In the genomic region with DNA sequence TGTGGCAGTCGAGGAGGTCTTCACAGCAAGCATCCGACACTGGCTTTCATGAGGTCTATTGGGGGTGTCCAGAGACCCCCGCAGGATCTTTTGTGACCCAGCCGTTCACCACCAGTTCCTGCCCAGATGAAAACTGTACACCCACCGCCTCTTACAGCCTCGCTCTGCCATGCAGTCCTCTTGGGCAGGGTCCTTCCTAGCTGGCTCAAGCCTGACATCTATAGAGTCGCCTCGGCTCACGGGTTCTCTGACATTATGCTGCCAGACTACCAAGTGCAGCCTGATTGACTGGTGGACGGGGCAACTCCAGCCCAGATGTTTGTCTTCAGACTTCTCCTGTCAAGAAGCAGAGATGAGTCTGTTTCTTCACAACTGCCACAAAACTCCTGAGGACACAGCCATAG, we compare ENCODE assay signal across 29 cellular contexts. TPM values are rescaled to one million over a fixed set of nuclear protein-coding genes. Genes with fewer than 3 reads are reported as not detected.
DNase-seq lines count a peak whose midpoint lies in the region; ATAC-seq and TF ChIP-seq lines count a peak whose summit lies in the region.
"Had no signal": no experiment of that assay in that cellular context is flagged by ENCODE, and none has a peak within 500 bp of the region (broad histone marks: within the 10 kb centered on the region; RNA-seq: fewer than 3 reads in every experiment).

No MANE protein-coding gene starts in this region.

- peaks cover 3% of the 10 kb centered on the region for H3K27me3 Mint-ChIP-seq in IgD-negative memory B cell
- H3K27me3 Mint-ChIP-seq in nephron progenitor cell (ENCODE audit: low read depth, poor library complexity) = peaks cover 4% of the 10 kb centered on the region
- H3K27me3 Mint-ChIP-seq: activated naive CD8-positive, alpha-beta T cell had no signal

- no peaks in the 10 kb centered on the region for H3K36me3 ChIP-seq in BLaER1
- H3K36me3 ChIP-seq: esophagus muscularis mucosa, heart left ventricle, tibial nerve had no signal

- intact Hi-C loops in sciatic nerve (cut with DNase I) = no loop called here

- no peaks in the 10 kb centered on the region for H3K27me3 ChIP-seq in BLaER1
- H3K27me3 ChIP-seq: tibial nerve had no signal

- peak; percentile 17 for ATAC-seq in sciatic nerve
- ATAC-seq: foreskin keratinocyte; GM23338; stimulated activated naive CD8-positive, alpha-beta T cell treated with anti-CD3 and anti-CD28 coated beads, Interleukin-15, amount 100 ng/mL, for 72 hours had no signal

- H3K9ac ChIP-seq in BLaER1 = no peak overlapping the region

- no peaks in the 10 kb centered on the region for H4K20me1 ChIP-seq in BLaER1

- no peak overlapping the region for H3K27ac ChIP-seq in BLaER1
- H3K27ac ChIP-seq: esophagus muscularis mucosa, foreskin keratinocyte had no signal

- no peak for TF ChIP-seq CTCF in nephron progenitor cell (IDR thresholded peaks at IDR 0.05)

- no peak overlapping the region; the same call in 1 of the 2 replicates for H3K4me3 ChIP-seq in BLaER1
- H3K4me3 ChIP-seq: esophagus muscularis mucosa, GM23338, tibial nerve had no signal

- H3K4me3 Mint-ChIP-seq in IgD-negative memory B cell = peak overlapping the region; percentile 1 to 85 (median 40)
- H3K4me3 Mint-ChIP-seq in nephron progenitor cell = no peak overlapping the region
- H3K4me3 Mint-ChIP-seq: activated CD4-positive, alpha-beta memory T cell treated with anti-CD3 and anti-CD28 coated beads, Interleukin-2, amount 10 ng/mL, durations not matched to agents 7 days and 5 days; activated naive CD8-positive, alpha-beta T cell; GM23338; T-helper 1 cell treated with Interleukin-12 subunit alpha and Interleukin-12 subunit beta and Interleukin-4 antibody, amounts not matched to agents 30 μg/mL and 1 μg/mL, for 36 hours had no signal

- H3K9me3 Mint-ChIP-seq in IgD-negative memory B cell (no peaks in the 10 kb centered on the region), nephron progenitor cell (peaks cover 17% of the 10 kb centered on the region)
- H3K9me3 Mint-ChIP-seq: activated CD4-positive, alpha-beta memory T cell treated with anti-CD3 and anti-CD28 coated beads, Interleukin-2, amount 10 ng/mL, durations not matched to agents 7 days and 5 days; activated T-helper 2 cell treated with anti-CD3 and anti-CD28 coated beads, Interferon-gamma antibody, Interleukin-2, Interleukin-4, amounts not matched to agents 10 μg/mL and 5 μg/mL and 100 μg/mL, durations not matched to agents 14 hours and 24 hours and 36 hours; GM23338; stimulated activated naive CD8-positive, alpha-beta T cell treated with anti-CD3 and anti-CD28 coated beads, Interleukin-15, amount 100 ng/mL, for 72 hours; T-helper 1 cell treated with Interleukin-12 subunit alpha and Interleukin-12 subunit beta and Interleukin-4 antibody, amounts not matched to agents 30 μg/mL and 1 μg/mL, for 36 hours had no signal

- peaks cover 46% of the 10 kb centered on the region for H3K4me1 ChIP-seq in BLaER1
- H3K4me1 ChIP-seq: esophagus muscularis mucosa, foreskin keratinocyte, tibial nerve had no signal

- H3K27ac Mint-ChIP-seq in IgD-negative memory B cell = peak overlapping the region in 2 of 3 donors; percentile 64 to 78
- H3K27ac Mint-ChIP-seq in nephron progenitor cell = no peak overlapping the region
- H3K27ac Mint-ChIP-seq: activated CD4-positive, alpha-beta memory T cell treated with anti-CD3 and anti-CD28 coated beads, Interleukin-2, amount 10 ng/mL, durations not matched to agents 7 days and 5 days; activated naive CD8-positive, alpha-beta T cell; activated T-helper 2 cell treated with anti-CD3 and anti-CD28 coated beads, Interferon-gamma antibody, Interleukin-2, Interleukin-4, amounts not matched to agents 10 μg/mL and 5 μg/mL and 100 μg/mL, durations not matched to agents 14 hours and 24 hours and 36 hours; GM23338; T-helper 1 cell treated with Interleukin-12 subunit alpha and Interleukin-12 subunit beta and Interleukin-4 antibody, amounts not matched to agents 30 μg/mL and 1 μg/mL, for 36 hours had no signal

- peak overlapping the region; percentile 74 for H3K4me2 ChIP-seq in BLaER1
- H3K4me2 ChIP-seq: GM23338 had no signal

- peak; percentile 5 for DNase-seq in epidermal melanocyte (ENCODE audit: insufficient read length, low spot score)
- no peak for DNase-seq in sciatic nerve (ENCODE audit: low spot score)
- DNase-seq in NCI-H1105 (lab: John Stamatoyannopoulos, UW) = no peak
- DNase-seq in activated CD8-positive, alpha-beta memory T cell treated with anti-CD3 and anti-CD28 coated beads for 24 hours = no peak
- DNase-seq in RKO (ENCODE audit: low spot score) = no peak
- DNase-seq in nephron progenitor cell = no peak
- DNase-seq: activated CD4-positive, alpha-beta memory T cell treated with anti-CD3 and anti-CD28 coated beads, Interleukin-2, amount 10 ng/mL, durations not matched to agents 7 days and 5 days; activated CD4-positive, alpha-beta T cell treated with anti-CD3 and anti-CD28 coated beads for 1 hour; cortex of kidney; foreskin keratinocyte; heart left ventricle; Kasumi-1; NCI-H1048; NCI-H187; NCI-H2171; NCI-H510A treated with DMSO at 0.1 percent for 48 hours; NK-92 treated with Interleukin-12 subunit alpha and Interleukin-12 subunit beta, amount 100 ng/mL, for 24 hours; stimulated activated naive CD8-positive, alpha-beta T cell treated with anti-CD3 and anti-CD28 coated beads, Interleukin-15, amount 100 ng/mL, for 72 hours had no signal

- peaks cover 3% of the 10 kb centered on the region; the same call in 1 of the 2 replicates for H3K9me3 ChIP-seq in BLaER1
- H3K9me3 ChIP-seq: esophagus muscularis mucosa, heart left ventricle had no signal

- H3K36me3 Mint-ChIP-seq in IgD-negative memory B cell (no peaks in the 10 kb centered on the region), nephron progenitor cell (ENCODE audit: low read depth) (no peaks in the 10 kb centered on the region)
- H3K36me3 Mint-ChIP-seq: activated naive CD8-positive, alpha-beta T cell had no signal

- H3K4me1 Mint-ChIP-seq in IgD-negative memory B cell (peaks cover 24 to 34% (median 31%) of the 10 kb centered on the region in 3 donors), nephron progenitor cell (peaks cover 21% of the 10 kb centered on the region)

RNA-seq across cellular contexts. Expression of a gene that starts 14.6 kb away (rescaled TPM):
- not detected for polyA plus RNA-seq in IgD-negative memory B cell
- 14.7 TPM for total RNA-seq in sciatic nerve
- total RNA-seq: activated CD4-positive, alpha-beta memory T cell treated with anti-CD3 and anti-CD28 coated beads, Interleukin-2, amount 10 ng/mL, durations not matched to agents 7 days and 5 days; activated T-helper 2 cell treated with anti-CD3 and anti-CD28 coated beads, Interferon-gamma antibody, Interleukin-2, Interleukin-4, amounts not matched to agents 10 μg/mL and 5 μg/mL and 100 μg/mL, durations not matched to agents 14 hours and 24 hours and 36 hours; foreskin keratinocyte; GM23338; kidney epithelial cell had no signal
- polyA plus RNA-seq: foreskin keratinocyte, GM23338 had no signal

RNA-seq across cellular contexts. Expression of a gene that starts 20.0 kb away (rescaled TPM):
- 0.60 TPM for polyA plus RNA-seq in IgD-negative memory B cell
- 1.1 TPM for total RNA-seq in sciatic nerve
- total RNA-seq: activated CD4-positive, alpha-beta memory T cell treated with anti-CD3 and anti-CD28 coated beads, Interleukin-2, amount 10 ng/mL, durations not matched to agents 7 days and 5 days; activated T-helper 2 cell treated with anti-CD3 and anti-CD28 coated beads, Interferon-gamma antibody, Interleukin-2, Interleukin-4, amounts not matched to agents 10 μg/mL and 5 μg/mL and 100 μg/mL, durations not matched to agents 14 hours and 24 hours and 36 hours; foreskin keratinocyte; kidney epithelial cell; lung microvascular endothelial cell; pulmonary artery endothelial cell had no signal
- polyA plus RNA-seq: foreskin keratinocyte, GM23338 had no signal

RNA-seq across cellular contexts. Expression of a gene that starts 50.8 kb away (rescaled TPM):
- polyA plus RNA-seq in IgD-negative memory B cell = 3.4 TPM
- 0.89 TPM for total RNA-seq in sciatic nerve
- total RNA-seq: kidney epithelial cell had no signal

RNA-seq across cellular contexts. Expression of a gene that starts 58.8 kb away (rescaled TPM):
- polyA plus RNA-seq in IgD-negative memory B cell = 3.3 TPM
- 1.8 TPM for total RNA-seq in sciatic nerve
